In the genomic region with DNA sequence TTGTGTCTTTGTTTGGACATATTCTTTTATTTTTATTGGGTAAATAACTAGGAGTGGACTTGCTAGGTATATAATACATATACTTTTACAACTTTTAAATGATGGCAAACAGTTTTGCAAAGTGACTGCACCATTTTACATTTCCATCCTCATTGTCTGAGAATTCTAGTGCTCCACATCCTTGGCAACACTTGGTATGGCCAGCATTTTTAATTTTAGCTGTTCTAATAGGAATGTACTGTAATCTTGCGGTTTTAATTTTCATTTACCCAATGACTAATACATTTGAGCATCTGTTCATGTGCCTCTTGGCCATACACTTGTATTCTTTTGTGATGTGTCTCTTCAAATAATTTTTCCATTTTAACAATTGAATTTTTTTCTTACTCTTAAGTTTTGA, we compare ENCODE assay signal across 19 cellular contexts. TPM values are rescaled to one million over a fixed set of nuclear protein-coding genes. Genes with fewer than 3 reads are reported as not detected.
DNase-seq lines count a peak whose midpoint lies in the region; ATAC-seq and TF ChIP-seq lines count a peak whose summit lies in the region.
"Had no signal": no experiment of that assay in that cellular context is flagged by ENCODE, and none has a peak within 500 bp of the region (broad histone marks: within the 10 kb centered on the region; RNA-seq: fewer than 3 reads in every experiment).

No MANE protein-coding gene starts in this region.

- H3K36me3 Mint-ChIP-seq in glutamatergic neuron (ENCODE audit: unreplicated experiment), result no peaks in the 10 kb centered on the region

- CTCF ChIA-PET in BJ (lab: Yijun Ruan, JAX), result no interaction called here

- no peak overlapping the region for H3K4me3 Mint-ChIP-seq in glutamatergic neuron (ENCODE audit: unreplicated experiment)
- H3K4me3 Mint-ChIP-seq: effector memory CD8-positive, alpha-beta T cell; naive thymus-derived CD8-positive, alpha-beta T cell had no signal

- in situ Hi-C loops in astrocyte of the spinal cord (cut with HindIII; ENCODE audit: low sequenced_read_pairs), result no loop called here

- no peaks in the 10 kb centered on the region for H3K36me3 ChIP-seq in BJ (ENCODE audit: control insufficient read depth, insufficient read depth, low read length)
- H3K36me3 ChIP-seq: WERI-Rb-1 had no signal

- TF ChIP-seq CTCF in BJ (IDR thresholded peaks at IDR 0.05; ENCODE audit: insufficient read depth, low read depth, low read length) (no peak), astrocyte of the spinal cord (IDR thresholded peaks at IDR 0.05; ENCODE audit: low read depth, low read length) (no peak), glutamatergic neuron (IDR thresholded peaks at IDR 0.05; ENCODE audit: partially characterized antibody, unreplicated experiment) (no peak)

- no peaks in the 10 kb centered on the region for H3K27me3 Mint-ChIP-seq in glutamatergic neuron (ENCODE audit: unreplicated experiment)
- H3K27me3 Mint-ChIP-seq: effector memory CD8-positive, alpha-beta T cell; naive thymus-derived CD8-positive, alpha-beta T cell had no signal

- H3K4me1 Mint-ChIP-seq in glutamatergic neuron (ENCODE audit: low read depth, unreplicated experiment), result no peaks in the 10 kb centered on the region

- peak; percentile 81 for DNase-seq in BJ (ENCODE audit: low read depth)
- peak; percentile 76 for DNase-seq in HT1080 (ENCODE audit: low read depth)
- DNase-seq in astrocyte of the spinal cord (ENCODE audit: low read depth, low spot score), result peak; percentile 89
- peak; percentile 19 for DNase-seq in hepatic stellate cell (ENCODE audit: low spot score)
- DNase-seq in central memory CD4-positive, alpha-beta T cell, result no peak
- DNase-seq in glutamatergic neuron, result no peak
- no peak for DNase-seq in activated naive CD4-positive, alpha-beta T cell (lab: John Stamatoyannopoulos, UW)
- DNase-seq: aorta; effector memory CD8-positive, alpha-beta T cell; left colon; naive thymus-derived CD8-positive, alpha-beta T cell; NCI-H1436; NCI-H510A treated with DMSO at 0.1 percent for 48 hours; substantia nigra; WERI-Rb-1 had no signal

- no peaks in the 10 kb centered on the region for H3K27me3 ChIP-seq in BJ (ENCODE audit: control insufficient read depth, insufficient read depth, low read length)
- H3K27me3 ChIP-seq: hepatocyte had no signal

- H3K4me3 ChIP-seq in BJ (ENCODE audit: low read depth, low read length), result no peak overlapping the region
- no peak overlapping the region for H3K4me3 ChIP-seq in astrocyte of the spinal cord (ENCODE audit: low read depth, low read length)
- H3K4me3 ChIP-seq: hepatocyte, K562 had no signal

- H3K9me3 Mint-ChIP-seq in glutamatergic neuron (ENCODE audit: unreplicated experiment), result peaks cover 6% of the 10 kb centered on the region

- H3K27ac Mint-ChIP-seq in glutamatergic neuron (ENCODE audit: unreplicated experiment), result no peak overlapping the region
- H3K27ac Mint-ChIP-seq: effector memory CD8-positive, alpha-beta T cell; naive thymus-derived CD8-positive, alpha-beta T cell had no signal

- POLR2A ChIA-PET in BJ (lab: Charles Lee), result no interaction called here

- ATAC-seq in GM21825 (IDR thresholded peaks at IDR 0.05; ENCODE audit: unreplicated experiment), result no peak
- ATAC-seq: effector memory CD8-positive, alpha-beta T cell; K562; left colon; naive thymus-derived CD8-positive, alpha-beta T cell had no signal

RNA-seq across cellular contexts. Expression of a gene that starts 37.0 kb away (rescaled TPM):
- polyA plus RNA-seq in BJ (2011; rRNA removed), result not detected in 2 replicates
- not detected in 2 replicates for polyA minus RNA-seq in BJ (2011; rRNA and poly(A)+ RNA removed)
- total RNA-seq in HT1080 (2014; rRNA removed; shearing (Covaris generic)), result not detected in 2 replicates
- not detected in 2 replicates for polyA plus RNA-seq in HT1080 (2015; cell fraction: cytosol; rRNA removed)
- polyA plus RNA-seq in HT1080 (2015; cell fraction: nucleus; rRNA removed), result not detected in 2 replicates
- not detected for total RNA-seq in glutamatergic neuron (ENCODE audit: unreplicated experiment)
- total RNA-seq: activated CD8-positive, alpha-beta memory T cell treated with anti-CD3 and anti-CD28 coated beads for 36 hours; aorta; hepatocyte; K562; left colon; naive thymus-derived CD8-positive, alpha-beta T cell had no signal
- polyA plus RNA-seq: aorta; hepatocyte; naive thymus-derived CD8-positive, alpha-beta T cell had no signal

Comparison
In these comparisons a context has a peak if more than half of its experiments do, and no peak if none do; other contexts are left out.
1. DNase-seq: peak in BJ (single experiment), HT1080 (single experiment), astrocyte of the spinal cord (single experiment) and hepatic stellate cell (single experiment); none in central memory CD4-positive, alpha-beta T cell (single experiment), glutamatergic neuron (single experiment) and activated naive CD4-positive, alpha-beta T cell (0 of 4).